1 cellular context compared by ENCODE assay signal in the genomic region with DNA sequence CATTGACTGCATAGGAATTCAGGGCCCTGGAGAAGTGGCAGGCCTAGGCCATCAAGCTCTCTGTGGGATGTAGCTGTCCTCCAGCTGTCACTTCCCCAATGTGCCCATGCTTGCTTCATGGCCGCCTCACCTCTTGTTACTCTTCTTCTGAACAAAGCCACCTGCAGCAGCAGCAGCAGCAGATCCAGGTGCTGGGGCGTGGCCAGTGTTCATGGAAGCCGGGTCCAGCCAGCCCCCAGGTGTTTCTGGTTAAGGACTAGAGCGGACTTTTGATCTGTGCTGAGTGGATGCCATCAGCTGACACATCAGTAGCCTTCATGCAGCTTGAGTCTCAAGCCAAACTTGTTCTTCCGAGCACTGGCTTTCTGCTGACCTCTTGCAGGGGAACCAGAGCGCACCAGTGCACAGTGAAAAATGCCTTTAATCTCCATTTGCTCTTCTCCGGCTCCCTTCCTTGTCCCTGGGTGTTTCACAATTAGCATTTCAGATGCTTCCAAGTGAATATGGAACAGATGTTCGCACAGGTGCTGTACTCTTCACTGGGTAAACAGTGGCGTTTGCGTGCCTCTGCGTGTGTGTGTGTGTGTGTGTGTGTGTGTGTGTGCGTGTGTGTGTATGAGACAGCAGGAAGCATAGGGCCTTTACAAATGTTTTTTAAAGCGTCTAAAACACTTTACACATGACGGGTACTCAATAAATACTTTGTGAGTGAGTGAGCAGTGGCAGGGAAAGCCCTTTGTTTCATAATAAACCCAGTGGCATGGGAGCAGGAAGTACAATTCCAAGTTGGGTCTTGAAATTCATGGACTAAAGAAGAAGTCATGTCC.
A peak's percentile ranks its signal among the peaks of the same experiment; 100 is the strongest.
TF ChIP-seq lines count a peak whose summit lies in the region.

No MANE protein-coding gene starts in this region.

TF ChIP-seq in liver, 16 proteins besides CTCF, POLR2A, EP300 and RAD21 (continued from another document):
- TF ChIP-seq, protein P1, sequence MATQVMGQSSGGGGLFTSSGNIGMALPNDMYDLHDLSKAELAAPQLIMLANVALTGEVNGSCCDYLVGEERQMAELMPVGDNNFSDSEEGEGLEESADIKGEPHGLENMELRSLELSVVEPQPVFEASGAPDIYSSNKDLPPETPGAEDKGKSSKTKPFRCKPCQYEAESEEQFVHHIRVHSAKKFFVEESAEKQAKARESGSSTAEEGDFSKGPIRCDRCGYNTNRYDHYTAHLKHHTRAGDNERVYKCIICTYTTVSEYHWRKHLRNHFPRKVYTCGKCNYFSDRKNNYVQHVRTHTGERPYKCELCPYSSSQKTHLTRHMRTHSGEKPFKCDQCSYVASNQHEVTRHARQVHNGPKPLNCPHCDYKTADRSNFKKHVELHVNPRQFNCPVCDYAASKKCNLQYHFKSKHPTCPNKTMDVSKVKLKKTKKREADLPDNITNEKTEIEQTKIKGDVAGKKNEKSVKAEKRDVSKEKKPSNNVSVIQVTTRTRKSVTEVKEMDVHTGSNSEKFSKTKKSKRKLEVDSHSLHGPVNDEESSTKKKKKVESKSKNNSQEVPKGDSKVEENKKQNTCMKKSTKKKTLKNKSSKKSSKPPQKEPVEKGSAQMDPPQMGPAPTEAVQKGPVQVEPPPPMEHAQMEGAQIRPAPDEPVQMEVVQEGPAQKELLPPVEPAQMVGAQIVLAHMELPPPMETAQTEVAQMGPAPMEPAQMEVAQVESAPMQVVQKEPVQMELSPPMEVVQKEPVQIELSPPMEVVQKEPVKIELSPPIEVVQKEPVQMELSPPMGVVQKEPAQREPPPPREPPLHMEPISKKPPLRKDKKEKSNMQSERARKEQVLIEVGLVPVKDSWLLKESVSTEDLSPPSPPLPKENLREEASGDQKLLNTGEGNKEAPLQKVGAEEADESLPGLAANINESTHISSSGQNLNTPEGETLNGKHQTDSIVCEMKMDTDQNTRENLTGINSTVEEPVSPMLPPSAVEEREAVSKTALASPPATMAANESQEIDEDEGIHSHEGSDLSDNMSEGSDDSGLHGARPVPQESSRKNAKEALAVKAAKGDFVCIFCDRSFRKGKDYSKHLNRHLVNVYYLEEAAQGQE (IDR thresholded peaks at IDR 0.05): no peak
- TF ChIP-seq TAF1 (conservative IDR thresholded peaks at IDR 0.05): no peak
- no peak for TF ChIP-seq YY1 (IDR thresholded peaks at IDR 0.05)
- TF ChIP-seq SP1 (IDR thresholded peaks at IDR 0.05): peak; percentile 43
- no peak for TF ChIP-seq JUND (IDR thresholded peaks at IDR 0.05)
- TF ChIP-seq FOXA1 (IDR thresholded peaks at IDR 0.05): no peak
- peak in 1 of 2 donors; percentile 4 for TF ChIP-seq RXRA (IDR thresholded peaks at IDR 0.05)
- TF ChIP-seq HNF4G (IDR thresholded peaks at IDR 0.05): no peak
- TF ChIP-seq, protein P2, sequence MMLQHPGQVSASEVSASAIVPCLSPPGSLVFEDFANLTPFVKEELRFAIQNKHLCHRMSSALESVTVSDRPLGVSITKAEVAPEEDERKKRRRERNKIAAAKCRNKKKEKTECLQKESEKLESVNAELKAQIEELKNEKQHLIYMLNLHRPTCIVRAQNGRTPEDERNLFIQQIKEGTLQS (IDR thresholded peaks at IDR 0.05): no peak
- TF ChIP-seq, protein P3, sequence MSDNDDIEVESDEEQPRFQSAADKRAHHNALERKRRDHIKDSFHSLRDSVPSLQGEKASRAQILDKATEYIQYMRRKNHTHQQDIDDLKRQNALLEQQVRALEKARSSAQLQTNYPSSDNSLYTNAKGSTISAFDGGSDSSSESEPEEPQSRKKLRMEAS (IDR thresholded peaks at IDR 0.05): no peak
- peak in 1 of 2 donors; percentile 34 for TF ChIP-seq HNF4A (conservative IDR thresholded peaks at IDR 0.05)
